1 cellular context compared by ENCODE assay signal in the genomic region with DNA sequence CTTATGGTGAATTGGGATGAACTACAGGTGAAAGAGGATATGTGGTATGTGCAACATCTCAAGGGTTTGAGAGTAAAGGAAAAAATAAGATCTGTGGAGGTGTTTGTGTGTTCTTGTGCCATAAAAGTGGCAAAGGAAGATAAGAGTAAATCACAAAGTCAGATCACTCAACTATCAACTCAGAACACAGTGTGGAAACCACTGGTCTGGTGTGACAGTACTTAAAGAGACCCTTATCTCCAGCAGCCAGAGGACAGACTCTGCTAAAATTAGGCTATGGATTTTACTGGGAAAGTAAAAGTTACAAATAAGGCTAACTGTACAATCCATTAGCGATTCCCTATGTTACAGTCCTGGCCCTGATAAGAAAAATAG.
TF ChIP-seq lines count a peak whose summit lies in the region.

No MANE protein-coding gene starts in this region.

TF ChIP-seq in K562, 482 proteins besides CTCF, POLR2A, EP300 and RAD21 (continued from another document and continues in another):
- TF ChIP-seq, protein P1, sequence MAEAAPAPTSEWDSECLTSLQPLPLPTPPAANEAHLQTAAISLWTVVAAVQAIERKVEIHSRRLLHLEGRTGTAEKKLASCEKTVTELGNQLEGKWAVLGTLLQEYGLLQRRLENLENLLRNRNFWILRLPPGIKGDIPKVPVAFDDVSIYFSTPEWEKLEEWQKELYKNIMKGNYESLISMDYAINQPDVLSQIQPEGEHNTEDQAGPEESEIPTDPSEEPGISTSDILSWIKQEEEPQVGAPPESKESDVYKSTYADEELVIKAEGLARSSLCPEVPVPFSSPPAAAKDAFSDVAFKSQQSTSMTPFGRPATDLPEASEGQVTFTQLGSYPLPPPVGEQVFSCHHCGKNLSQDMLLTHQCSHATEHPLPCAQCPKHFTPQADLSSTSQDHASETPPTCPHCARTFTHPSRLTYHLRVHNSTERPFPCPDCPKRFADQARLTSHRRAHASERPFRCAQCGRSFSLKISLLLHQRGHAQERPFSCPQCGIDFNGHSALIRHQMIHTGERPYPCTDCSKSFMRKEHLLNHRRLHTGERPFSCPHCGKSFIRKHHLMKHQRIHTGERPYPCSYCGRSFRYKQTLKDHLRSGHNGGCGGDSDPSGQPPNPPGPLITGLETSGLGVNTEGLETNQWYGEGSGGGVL (CRISPR knock-in tag; IDR thresholded peaks at IDR 0.05), result no peak
- TF ChIP-seq ZNF699 (CRISPR knock-in tag; IDR thresholded peaks at IDR 0.05; ENCODE audit: insufficient replicate concordance) (no peak), MAFF (IDR thresholded peaks at IDR 0.05; ENCODE audit: low read length) (no peak), ZBED1 (IDR thresholded peaks at IDR 0.05) (peak; percentile 89), GABPB1 (CRISPR knock-in tag; IDR thresholded peaks at IDR 0.05) (0 out of 2 replicates have a peak, but pooled peaks have one; percentile 26), CBFA2T2 (conservative IDR thresholded peaks at IDR 0.05) (peak; percentile 99), U2AF2 (optimal IDR thresholded peaks at IDR 0.05; ENCODE audit: low read depth, low read length) (no peak), ZNF12 (CRISPR knock-in tag; IDR thresholded peaks at IDR 0.05) (no peak), TCFL5 (CRISPR knock-in tag; conservative IDR thresholded peaks at IDR 0.05) (no peak), SAFB2 (IDR thresholded peaks at IDR 0.05; ENCODE audit: borderline replicate concordance, low read depth, low read length, severe bottlenecking) (no peak), RBM17 (IDR thresholded peaks at IDR 0.05; ENCODE audit: borderline replicate concordance, low read depth, low read length) (no peak), RB1 (IDR thresholded peaks at IDR 0.05; ENCODE audit: low read depth) (no peak), ZNF551 (CRISPR knock-in tag; IDR thresholded peaks at IDR 0.05) (no peak), POU5F1 (IDR thresholded peaks at IDR 0.05; ENCODE audit: borderline replicate concordance, low read depth, low read length, partially characterized antibody) (no peak), RBM39 (optimal IDR thresholded peaks at IDR 0.05; ENCODE audit: low read depth, low read length) (no peak), HDAC1 (IDR thresholded peaks at IDR 0.05) (peak in 1 of 2 experiments; percentile 96; a peak in 3 of 4 replicates), SIRT6 (IDR thresholded peaks at IDR 0.05; ENCODE audit: low read depth, low read length) (no peak), POLR2G (IDR thresholded peaks at IDR 0.05; ENCODE audit: low read depth, low read length) (no peak), ZNF778 (CRISPR knock-in tag; IDR thresholded peaks at IDR 0.05) (no peak), NR4A1 (CRISPR knock-in tag; IDR thresholded peaks at IDR 0.05) (no peak), NR4A1 (tag; IDR thresholded peaks at IDR 0.05) (peak; percentile 80), HMG20A (CRISPR knock-in tag; conservative IDR thresholded peaks at IDR 0.05) (no peak), CBX2 (IDR thresholded peaks at IDR 0.05; ENCODE audit: insufficient read depth, low read length, poor library complexity, severe bottlenecking) (no peak), ZNF140 (CRISPR knock-in tag; IDR thresholded peaks at IDR 0.05) (no peak), ZNF121 (CRISPR knock-in tag; conservative IDR thresholded peaks at IDR 0.05) (no peak), ZFX (CRISPR knock-in tag; IDR thresholded peaks at IDR 0.05) (no peak; the same call in 1 of the 2 replicates), HMG20B (CRISPR knock-in tag; IDR thresholded peaks at IDR 0.05) (no peak), NFXL1 (CRISPR knock-in tag; IDR thresholded peaks at IDR 0.05) (no peak), ZNF133 (CRISPR knock-in tag; IDR thresholded peaks at IDR 0.05) (no peak), FOXA3 (CRISPR knock-in tag; conservative IDR thresholded peaks at IDR 0.05 in 1 of 2, IDR thresholded peaks at IDR 0.05 in 1 of 2) (peak in 1 of 2 experiments; percentile 67; a peak in 2 of 4 replicates), PHB2 (IDR thresholded peaks at IDR 0.05; ENCODE audit: low read depth) (peak; percentile 97), ARHGAP35 (IDR thresholded peaks at IDR 0.05; ENCODE audit: partially characterized antibody) (no peak), ZNF316 (IDR thresholded peaks at IDR 0.05) (no peak), TRIM24 (IDR thresholded peaks at IDR 0.05) (peak; percentile 96 to 97), ZFP30 (CRISPR knock-in tag; IDR thresholded peaks at IDR 0.05; ENCODE audit: borderline replicate concordance) (no peak), ZNF830 (CRISPR knock-in tag; IDR thresholded peaks at IDR 0.05) (no peak), CAMTA2 (CRISPR knock-in tag; conservative IDR thresholded peaks at IDR 0.05) (no peak), ZC3H11A (IDR thresholded peaks at IDR 0.05; ENCODE audit: low read depth, low read length) (no peak), ZSCAN29 (IDR thresholded peaks at IDR 0.05) (no peak), ZNF232 (CRISPR knock-in tag; IDR thresholded peaks at IDR 0.05) (no peak), DACH1 (IDR thresholded peaks at IDR 0.05; ENCODE audit: partially characterized antibody) (peak; percentile 68), NR3C1 (CRISPR knock-in tag; IDR thresholded peaks at IDR 0.05) (no peak), NR1H2 (CRISPR knock-in tag; IDR thresholded peaks at IDR 0.05) (no peak), GATAD2A (IDR thresholded peaks at IDR 0.05) (peak; percentile 86), NR2F6 (CRISPR knock-in tag; IDR thresholded peaks at IDR 0.05) (no peak), JUN (IDR thresholded peaks at IDR 0.05; ENCODE audit: borderline replicate concordance, low read depth, low read length) (0 out of 2 replicates have a peak, but pooled peaks have one; percentile 35), JUN (CRISPR knock-in tag; IDR thresholded peaks at IDR 0.05; ENCODE audit: borderline replicate concordance) (no peak), BRD9 (IDR thresholded peaks at IDR 0.05; ENCODE audit: low read depth, partially characterized antibody) (peak; percentile 63), NR2C2 (CRISPR knock-in tag; IDR thresholded peaks at IDR 0.05) (no peak), NR2C2 (tag; IDR thresholded peaks at IDR 0.05) (peak; percentile 23; the same call in 1 of the 2 replicates), ZNF76 (CRISPR knock-in tag; IDR thresholded peaks at IDR 0.05; ENCODE audit: borderline replicate concordance) (no peak), ZNF77 (CRISPR knock-in tag; IDR thresholded peaks at IDR 0.05) (no peak), DDX20 (tag; IDR thresholded peaks at IDR 0.05; ENCODE audit: low read depth) (peak; percentile 55; the same call in 1 of the 2 replicates), CHCHD3 (CRISPR knock-in tag; IDR thresholded peaks at IDR 0.05) (no peak)
- TF ChIP-seq, protein P2, sequence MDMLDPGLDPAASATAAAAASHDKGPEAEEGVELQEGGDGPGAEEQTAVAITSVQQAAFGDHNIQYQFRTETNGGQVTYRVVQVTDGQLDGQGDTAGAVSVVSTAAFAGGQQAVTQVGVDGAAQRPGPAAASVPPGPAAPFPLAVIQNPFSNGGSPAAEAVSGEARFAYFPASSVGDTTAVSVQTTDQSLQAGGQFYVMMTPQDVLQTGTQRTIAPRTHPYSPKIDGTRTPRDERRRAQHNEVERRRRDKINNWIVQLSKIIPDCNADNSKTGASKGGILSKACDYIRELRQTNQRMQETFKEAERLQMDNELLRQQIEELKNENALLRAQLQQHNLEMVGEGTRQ (CRISPR knock-in tag; IDR thresholded peaks at IDR 0.05), result no peak
- TF ChIP-seq, protein P3, sequence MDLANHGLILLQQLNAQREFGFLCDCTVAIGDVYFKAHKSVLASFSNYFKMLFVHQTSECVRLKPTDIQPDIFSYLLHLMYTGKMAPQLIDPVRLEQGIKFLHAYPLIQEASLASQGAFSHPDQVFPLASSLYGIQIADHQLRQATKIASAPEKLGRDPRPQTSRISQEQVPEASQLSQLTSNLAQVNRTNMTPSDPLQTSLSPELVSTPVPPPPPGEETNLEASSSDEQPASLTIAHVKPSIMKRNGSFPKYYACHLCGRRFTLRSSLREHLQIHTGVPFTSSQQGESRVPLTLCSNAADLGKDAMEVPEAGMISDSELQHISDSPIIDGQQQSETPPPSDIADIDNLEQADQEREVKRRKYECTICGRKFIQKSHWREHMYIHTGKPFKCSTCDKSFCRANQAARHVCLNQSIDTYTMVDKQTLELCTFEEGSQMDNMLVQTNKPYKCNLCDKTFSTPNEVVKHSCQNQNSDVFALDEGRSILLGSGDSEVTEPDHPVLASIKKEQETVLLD (IDR thresholded peaks at IDR 0.05), result peak; percentile 48; the same call in 1 of the 2 replicates
- TF ChIP-seq, protein P4, sequence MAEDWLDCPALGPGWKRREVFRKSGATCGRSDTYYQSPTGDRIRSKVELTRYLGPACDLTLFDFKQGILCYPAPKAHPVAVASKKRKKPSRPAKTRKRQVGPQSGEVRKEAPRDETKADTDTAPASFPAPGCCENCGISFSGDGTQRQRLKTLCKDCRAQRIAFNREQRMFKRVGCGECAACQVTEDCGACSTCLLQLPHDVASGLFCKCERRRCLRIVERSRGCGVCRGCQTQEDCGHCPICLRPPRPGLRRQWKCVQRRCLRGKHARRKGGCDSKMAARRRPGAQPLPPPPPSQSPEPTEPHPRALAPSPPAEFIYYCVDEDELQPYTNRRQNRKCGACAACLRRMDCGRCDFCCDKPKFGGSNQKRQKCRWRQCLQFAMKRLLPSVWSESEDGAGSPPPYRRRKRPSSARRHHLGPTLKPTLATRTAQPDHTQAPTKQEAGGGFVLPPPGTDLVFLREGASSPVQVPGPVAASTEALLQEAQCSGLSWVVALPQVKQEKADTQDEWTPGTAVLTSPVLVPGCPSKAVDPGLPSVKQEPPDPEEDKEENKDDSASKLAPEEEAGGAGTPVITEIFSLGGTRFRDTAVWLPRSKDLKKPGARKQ (CRISPR knock-in tag; IDR thresholded peaks at IDR 0.05), result no peak
- TF ChIP-seq, protein P5, sequence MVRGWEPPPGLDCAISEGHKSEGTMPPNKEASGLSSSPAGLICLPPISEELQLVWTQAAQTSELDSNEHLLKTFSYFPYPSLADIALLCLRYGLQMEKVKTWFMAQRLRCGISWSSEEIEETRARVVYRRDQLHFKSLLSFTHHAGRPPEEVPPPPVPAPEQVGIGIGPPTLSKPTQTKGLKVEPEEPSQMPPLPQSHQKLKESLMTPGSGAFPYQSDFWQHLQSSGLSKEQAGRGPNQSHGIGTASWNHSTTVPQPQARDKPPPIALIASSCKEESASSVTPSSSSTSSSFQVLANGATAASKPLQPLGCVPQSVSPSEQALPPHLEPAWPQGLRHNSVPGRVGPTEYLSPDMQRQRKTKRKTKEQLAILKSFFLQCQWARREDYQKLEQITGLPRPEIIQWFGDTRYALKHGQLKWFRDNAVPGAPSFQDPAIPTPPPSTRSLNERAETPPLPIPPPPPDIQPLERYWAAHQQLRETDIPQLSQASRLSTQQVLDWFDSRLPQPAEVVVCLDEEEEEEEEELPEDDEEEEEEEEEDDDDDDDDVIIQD (CRISPR knock-in tag; IDR thresholded peaks at IDR 0.05), result no peak
- TF ChIP-seq, protein P6, sequence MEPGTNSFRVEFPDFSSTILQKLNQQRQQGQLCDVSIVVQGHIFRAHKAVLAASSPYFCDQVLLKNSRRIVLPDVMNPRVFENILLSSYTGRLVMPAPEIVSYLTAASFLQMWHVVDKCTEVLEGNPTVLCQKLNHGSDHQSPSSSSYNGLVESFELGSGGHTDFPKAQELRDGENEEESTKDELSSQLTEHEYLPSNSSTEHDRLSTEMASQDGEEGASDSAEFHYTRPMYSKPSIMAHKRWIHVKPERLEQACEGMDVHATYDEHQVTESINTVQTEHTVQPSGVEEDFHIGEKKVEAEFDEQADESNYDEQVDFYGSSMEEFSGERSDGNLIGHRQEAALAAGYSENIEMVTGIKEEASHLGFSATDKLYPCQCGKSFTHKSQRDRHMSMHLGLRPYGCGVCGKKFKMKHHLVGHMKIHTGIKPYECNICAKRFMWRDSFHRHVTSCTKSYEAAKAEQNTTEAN (CRISPR knock-in tag; IDR thresholded peaks at IDR 0.05), result no peak
- TF ChIP-seq, protein P7, sequence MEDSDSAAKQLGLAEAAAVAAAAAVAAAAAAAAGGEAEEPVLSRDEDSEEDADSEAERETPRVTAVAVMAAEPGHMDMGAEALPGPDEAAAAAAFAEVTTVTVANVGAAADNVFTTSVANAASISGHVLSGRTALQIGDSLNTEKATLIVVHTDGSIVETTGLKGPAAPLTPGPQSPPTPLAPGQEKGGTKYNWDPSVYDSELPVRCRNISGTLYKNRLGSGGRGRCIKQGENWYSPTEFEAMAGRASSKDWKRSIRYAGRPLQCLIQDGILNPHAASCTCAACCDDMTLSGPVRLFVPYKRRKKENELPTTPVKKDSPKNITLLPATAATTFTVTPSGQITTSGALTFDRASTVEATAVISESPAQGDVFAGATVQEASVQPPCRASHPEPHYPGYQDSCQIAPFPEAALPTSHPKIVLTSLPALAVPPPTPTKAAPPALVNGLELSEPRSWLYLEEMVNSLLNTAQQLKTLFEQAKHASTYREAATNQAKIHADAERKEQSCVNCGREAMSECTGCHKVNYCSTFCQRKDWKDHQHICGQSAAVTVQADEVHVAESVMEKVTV (CRISPR knock-in tag; IDR thresholded peaks at IDR 0.05), result no peak
- TF ChIP-seq, protein P8, sequence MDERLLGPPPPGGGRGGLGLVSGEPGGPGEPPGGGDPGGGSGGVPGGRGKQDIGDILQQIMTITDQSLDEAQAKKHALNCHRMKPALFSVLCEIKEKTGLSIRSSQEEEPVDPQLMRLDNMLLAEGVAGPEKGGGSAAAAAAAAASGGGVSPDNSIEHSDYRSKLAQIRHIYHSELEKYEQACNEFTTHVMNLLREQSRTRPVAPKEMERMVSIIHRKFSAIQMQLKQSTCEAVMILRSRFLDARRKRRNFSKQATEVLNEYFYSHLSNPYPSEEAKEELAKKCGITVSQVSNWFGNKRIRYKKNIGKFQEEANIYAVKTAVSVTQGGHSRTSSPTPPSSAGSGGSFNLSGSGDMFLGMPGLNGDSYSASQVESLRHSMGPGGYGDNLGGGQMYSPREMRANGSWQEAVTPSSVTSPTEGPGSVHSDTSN (CRISPR knock-in tag; IDR thresholded peaks at IDR 0.05; ENCODE audit: low read depth), result no peak
- TF ChIP-seq, protein P8 (tag; conservative IDR thresholded peaks at IDR 0.05; ENCODE audit: low read depth), result peak; percentile 93
- TF ChIP-seq, protein P9, sequence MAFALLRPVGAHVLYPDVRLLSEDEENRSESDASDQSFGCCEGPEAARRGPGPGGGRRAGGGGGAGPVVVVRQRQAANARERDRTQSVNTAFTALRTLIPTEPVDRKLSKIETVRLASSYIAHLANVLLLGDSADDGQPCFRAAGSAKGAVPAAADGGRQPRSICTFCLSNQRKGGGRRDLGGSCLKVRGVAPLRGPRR (CRISPR knock-in tag; IDR thresholded peaks at IDR 0.05), result no peak
